Comparison of ENCODE assay signal across 8 cellular contexts in genomic region chr6:73263570-73263909, GRCh38. TPM values are rescaled to one million over a fixed set of nuclear protein-coding genes. Genes with fewer than 3 reads are reported as not detected.
DNase-seq lines count a peak whose midpoint lies in the region; ATAC-seq and TF ChIP-seq lines count a peak whose summit lies in the region.

No MANE protein-coding gene starts in this region.

- no peaks in the 10 kb centered on the region for H3K9me3 Mint-ChIP-seq in stimulated activated memory B cell treated with anti-CD40 and anti-IgM and Interleukin-4, amounts not matched to agents 10 μg/mL and 1 μg/mL and 100 μg/mL, for 72 hours

- no peaks in the 10 kb centered on the region for H3K27me3 Mint-ChIP-seq in stimulated activated memory B cell treated with anti-CD40 and anti-IgM and Interleukin-4, amounts not matched to agents 10 μg/mL and 1 μg/mL and 100 μg/mL, for 72 hours

- intact Hi-C loops in left cardiac atrium (cut with DNase I), result no loop called here

- H3K36me3 Mint-ChIP-seq in stimulated activated memory B cell treated with anti-CD40 and anti-IgM and Interleukin-4, amounts not matched to agents 10 μg/mL and 1 μg/mL and 100 μg/mL, for 72 hours, result no peaks in the 10 kb centered on the region

- peak overlapping the region; percentile 68 for H3K4me3 ChIP-seq in GM06990 (replicated peaks; ENCODE audit: low read depth, low read length)

- DNase-seq in GM06990 (ENCODE audit: extremely low read depth, insufficient read length) (no peak), left cardiac atrium (no peak)
- DNase-seq in effector CD4-positive, alpha-beta T cell, result no peak
- DNase-seq in stimulated activated CD4-positive, alpha-beta T cell treated with anti-CD3 and anti-CD28 coated beads, Interleukin-4, amount 100 ng/mL, for 24 hours, result no peak

- H3K4me3 Mint-ChIP-seq in stimulated activated memory B cell treated with anti-CD40 and anti-IgM and Interleukin-4, amounts not matched to agents 10 μg/mL and 1 μg/mL and 100 μg/mL, for 72 hours, result peak overlapping the region; percentile 89

- ATAC-seq in HG02642 (IDR thresholded peaks at IDR 0.05; ENCODE audit: poor library complexity, unreplicated experiment) (peak; percentile 17), left cardiac atrium (peak; percentile 13 to 33), HG02623 (IDR thresholded peaks at IDR 0.05; ENCODE audit: unreplicated experiment) (no peak)
- ATAC-seq in stimulated activated memory B cell treated with anti-CD40 and anti-IgM and Interleukin-4, amounts not matched to agents 10 μg/mL and 1 μg/mL and 100 μg/mL, for 72 hours, result peak; percentile 2

- peak overlapping the region; percentile 73; the same call in 1 of the 2 replicates for H3K27ac ChIP-seq in VCaP

- H3K27ac Mint-ChIP-seq in stimulated activated memory B cell treated with anti-CD40 and anti-IgM and Interleukin-4, amounts not matched to agents 10 μg/mL and 1 μg/mL and 100 μg/mL, for 72 hours, result peak overlapping the region; percentile 77

- no peaks in the 10 kb centered on the region for H3K27me3 ChIP-seq in GM06990 (replicated peaks; ENCODE audit: control insufficient read depth, insufficient read depth, low read length)

- H3K36me3 ChIP-seq in GM06990 (ENCODE audit: control insufficient read depth, insufficient read depth, low read length), result peaks cover 1% of the 10 kb centered on the region; the same call in 1 of the 2 replicates

- H3K4me1 Mint-ChIP-seq in stimulated activated memory B cell treated with anti-CD40 and anti-IgM and Interleukin-4, amounts not matched to agents 10 μg/mL and 1 μg/mL and 100 μg/mL, for 72 hours, result peaks cover 27% of the 10 kb centered on the region

- TF ChIP-seq CTCF in GM06990 (IDR thresholded peaks at IDR 0.05; ENCODE audit: insufficient read depth, low read length, poor library complexity, severe bottlenecking), result no peak
- TF ChIP-seq CTCF in VCaP (conservative IDR thresholded peaks at IDR 0.05), result no peak

RNA-seq across cellular contexts. Expression of gene KHDC1, which starts 0.5 kb away (rescaled TPM):
- total RNA-seq in left cardiac atrium, result 1 to 10 TPM; 2.1 to 4.1 TPM

RNA-seq across cellular contexts. Expression of gene KHDC1L, which starts 38.2 kb away (rescaled TPM):
- not detected for total RNA-seq in left cardiac atrium
